In genomic region chr17:37833237-37833859, GRCh38 we compare ENCODE assay signal across 11 cellular contexts.
DNase-seq lines count a peak whose midpoint lies in the region; ATAC-seq and TF ChIP-seq lines count a peak whose summit lies in the region.
"Had no signal": no experiment of that assay in that cellular context is flagged by ENCODE, and none has a peak within 500 bp of the region (broad histone marks: within the 10 kb centered on the region; RNA-seq: fewer than 3 reads in every experiment).

No MANE protein-coding gene starts in this region.

- POLR2A ChIA-PET in CD8-positive, alpha-beta T cell (lab: Charles Lee), result no interaction called here

- TF ChIP-seq POLR2A in NB4 (IDR thresholded peaks at IDR 0.05; ENCODE audit: extremely low read depth, insufficient read length), result no peak

- no peaks in the 10 kb centered on the region for H3K27me3 ChIP-seq in CD8-positive, alpha-beta T cell (ENCODE audit: insufficient read depth, low read length)

- no peak for TF ChIP-seq CTCF in NB4 (IDR thresholded peaks at IDR 0.05; ENCODE audit: low read depth, low read length)
- TF ChIP-seq CTCF in CD8-positive, alpha-beta T cell (IDR thresholded peaks at IDR 0.05), result no peak

- H3K4me1 Mint-ChIP-seq in CD8-positive, alpha-beta T cell (ENCODE audit: low read depth), result no peaks in the 10 kb centered on the region

- DNase-seq in GM19238 (ENCODE audit: insufficient read length, low spot score) (peak; percentile 51), NB4 (ENCODE audit: low read depth) (peak; percentile 77), islet precursor cell (peak; percentile 39), OCI-M1 (lab: John Stamatoyannopoulos, UW) (no peak)
- no peak for DNase-seq in CD8-positive, alpha-beta T cell
- DNase-seq: activated CD8-positive, alpha-beta memory T cell treated with anti-CD3 and anti-CD28 coated beads, Interleukin-2, amount 50 U/mL, for 4 hours; DMS 273 treated with DMSO at 0.1 percent for 48 hours; naive B cell; NCI-H446 treated with DMSO at 0.1 percent for 48 hours had no signal

- peaks cover 28% of the 10 kb centered on the region for H3K27me3 Mint-ChIP-seq in CD8-positive, alpha-beta T cell (ENCODE audit: low read depth)

- no peaks in the 10 kb centered on the region for H3K36me3 ChIP-seq in CD8-positive, alpha-beta T cell (ENCODE audit: insufficient read depth, low read length)

- H3K4me3 ChIP-seq in NB4 (ENCODE audit: low read depth, low read length), result peak overlapping the region; percentile 42
- no peak overlapping the region for H3K4me3 ChIP-seq in CD8-positive, alpha-beta T cell (ENCODE audit: low read depth, low read length)

- H3K36me3 Mint-ChIP-seq in CD8-positive, alpha-beta T cell, result no peaks in the 10 kb centered on the region
- H3K36me3 Mint-ChIP-seq: naive B cell had no signal

- H3K4me3 Mint-ChIP-seq in CD8-positive, alpha-beta T cell, result no peak overlapping the region
- H3K4me3 Mint-ChIP-seq: naive B cell had no signal

- intact Hi-C loops in CD8-positive, alpha-beta T cell (cut with DNase I, micrococcal nuclease), result no loop called here

- no peaks in the 10 kb centered on the region for H3K4me1 ChIP-seq in CD8-positive, alpha-beta T cell (ENCODE audit: insufficient read depth, low read length)

- ATAC-seq in GM18502 (IDR thresholded peaks at IDR 0.05; ENCODE audit: poor library complexity, unreplicated experiment) (peak; percentile 63), GM21390 (IDR thresholded peaks at IDR 0.05; ENCODE audit: unreplicated experiment) (no peak)
- no peak for ATAC-seq in CD8-positive, alpha-beta T cell

- no peaks in the 10 kb centered on the region for H3K9me3 Mint-ChIP-seq in CD8-positive, alpha-beta T cell
- H3K9me3 Mint-ChIP-seq: naive B cell had no signal

- H3K27ac Mint-ChIP-seq in CD8-positive, alpha-beta T cell, result no peak overlapping the region

- no peaks in the 10 kb centered on the region for H3K9me3 ChIP-seq in CD8-positive, alpha-beta T cell (ENCODE audit: low read length)

- CTCF ChIA-PET in CD8-positive, alpha-beta T cell (lab: Charles Lee), result interaction anchor here (0.7 kb wide), 1 partner anchor 17 kb away, joined by 3 read pairs; no protein-coding TSS in a partner anchor

- no peak overlapping the region for H3K27ac ChIP-seq in CD8-positive, alpha-beta T cell (ENCODE audit: low read depth, low read length)

Comparison
In these comparisons a context has a peak if more than half of its experiments do, and no peak if none do; other contexts are left out.
1. DNase-seq: peak in GM19238 (single experiment), NB4 (single experiment) and islet precursor cell (single experiment); none in CD8-positive, alpha-beta T cell (0 of 7) and OCI-M1 (single experiment).